11 cellular contexts compared by ENCODE assay signal in genomic region chr20:57223648-57224489, GRCh38. TPM values are rescaled to one million over a fixed set of nuclear protein-coding genes. Genes with fewer than 3 reads are reported as not detected.
DNase-seq lines count a peak whose midpoint lies in the region; ATAC-seq and TF ChIP-seq lines count a peak whose summit lies in the region.
"Had no signal": no experiment of that assay in that cellular context is flagged by ENCODE, and none has a peak within 500 bp of the region (broad histone marks: within the 10 kb centered on the region; RNA-seq: fewer than 3 reads in every experiment).

No MANE protein-coding gene starts in this region.

- no peak for TF ChIP-seq EP300 in suprapubic skin (IDR thresholded peaks at IDR 0.05)

- no peak overlapping the region for H3K23ac ChIP-seq in H9 (ENCODE audit: insufficient read length, low read depth, low read length)

- peaks cover 0 to 15% (median 12%) of the 10 kb centered on the region in 3 experiments; a peak in 5 of 7 replicates for H3K36me3 Mint-ChIP-seq in H9 (ENCODE audit: insufficient read depth in 1 of 3, low read depth in 3 of 3)
- H3K36me3 Mint-ChIP-seq in activated T-cell treated with anti-CD3 and anti-CD28 coated beads, Interleukin-2, amount 50 U/mL, for 4 hours (ENCODE audit: insufficient read depth), result no peaks in the 10 kb centered on the region

- H3K9me3 ChIP-seq in H9 (ENCODE audit: control insufficient read depth, low read depth, low read length) (no peaks in the 10 kb centered on the region), RWPE2 (ENCODE audit: severe bottlenecking) (no peaks in the 10 kb centered on the region), suprapubic skin (no peaks in the 10 kb centered on the region)
- H3K9me3 ChIP-seq: uterus had no signal

- H3K4me3 ChIP-seq in RWPE2 (ENCODE audit: severe bottlenecking) (no peak overlapping the region), suprapubic skin (no peak overlapping the region)
- H3K4me3 ChIP-seq: uterus had no signal

- no peak overlapping the region for H2BK15ac ChIP-seq in H9 (ENCODE audit: low read depth, low read length)

- H3K36me3 ChIP-seq in RWPE2 (ENCODE audit: low read depth), result no peaks in the 10 kb centered on the region
- H3K36me3 ChIP-seq in suprapubic skin, result no peaks in the 10 kb centered on the region
- H3K36me3 ChIP-seq: uterus had no signal

- no peak overlapping the region; the same call in 1 of the 2 replicates for H3K14ac ChIP-seq in H9 (ENCODE audit: insufficient read depth, low read length)

- no peak overlapping the region for H3T11ph ChIP-seq in H9 (ENCODE audit: low read length)

- DNase-seq in H9 (no peak), RWPE2 (ENCODE audit: low spot score) (no peak), left cardiac atrium (no peak), suprapubic skin (ENCODE audit: low spot score in 2 of 2) (peak in 1 of 2 donors; percentile 89), NCI-H187 (lab: John Stamatoyannopoulos, UW) (no peak)
- DNase-seq in activated T-cell treated with anti-CD3 and anti-CD28 coated beads, Interleukin-2, amount 50 U/mL, for 4 hours, result no peak
- DNase-seq: activated CD4-positive, alpha-beta T cell treated with anti-CD3 and anti-CD28 coated beads, Interleukin-2, amount 50 U/mL, for 1 hour; activated naive CD4-positive, alpha-beta T cell treated with anti-CD3 and anti-CD28 coated beads, Interleukin-2, amount 50 U/mL, for 16 hours had no signal

- H3K79me2 ChIP-seq in H9 (ENCODE audit: insufficient read depth, low read length), result no peaks in the 10 kb centered on the region

- intact Hi-C loops in left cardiac atrium (cut with DNase I), result no loop called here

- no peaks in the 10 kb centered on the region for H3K23me2 ChIP-seq in H9 (ENCODE audit: insufficient read length, low read depth, low read length, poor library complexity, severe bottlenecking)

- H4K20me1 ChIP-seq in H9 (ENCODE audit: control insufficient read depth, insufficient read depth, insufficient read length), result no peaks in the 10 kb centered on the region

- no peak overlapping the region for H3K18ac ChIP-seq in H9 (ENCODE audit: insufficient read length, low read depth, low read length)

- H3K27ac Mint-ChIP-seq in H9, result peak overlapping the region in 2 of 3 experiments; percentile 63 to 82; a peak in 1 of 7 replicates

- H3K4me2 ChIP-seq in H9 (ENCODE audit: insufficient read depth, insufficient read length, low read length), result no peak overlapping the region

- H2AFZ ChIP-seq in H9 (ENCODE audit: low read length), result no peak overlapping the region

- H3K56ac ChIP-seq in H9 (ENCODE audit: insufficient read length, low read depth, low read length), result no peak overlapping the region

- H4K8ac ChIP-seq in H9 (replicated peaks; ENCODE audit: insufficient read length, low read depth, low read length), result no peak overlapping the region

- peak; percentile 52 for ATAC-seq in RWPE2 (ENCODE audit: low read depth)
- ATAC-seq in left cardiac atrium, result peak; percentile 36 to 76
- no peak for ATAC-seq in HG03442 (IDR thresholded peaks at IDR 0.05; ENCODE audit: unreplicated experiment)
- no peak for ATAC-seq in GM21447 (IDR thresholded peaks at IDR 0.05; ENCODE audit: unreplicated experiment)
- no peak for ATAC-seq in activated T-cell treated with anti-CD3 and anti-CD28 coated beads, Interleukin-2, amount 50 U/mL, for 4 hours

- no peak overlapping the region for H2AK5ac ChIP-seq in H9 (ENCODE audit: insufficient read length, low read length)

- H4K91ac ChIP-seq in H9 (ENCODE audit: insufficient read length, low read depth, low read length), result no peak overlapping the region

- H3K9ac ChIP-seq in H9 (ENCODE audit: extremely low read depth, insufficient read length, low read length), result no peak overlapping the region

- H3K4me1 Mint-ChIP-seq in H9, result peaks cover 6 to 14% of the 10 kb centered on the region in 2 experiments
- no peaks in the 10 kb centered on the region for H3K4me1 Mint-ChIP-seq in activated T-cell treated with anti-CD3 and anti-CD28 coated beads, Interleukin-2, amount 50 U/mL, for 4 hours (ENCODE audit: low read depth)

- no peak overlapping the region for H3K4ac ChIP-seq in H9 (ENCODE audit: low read depth, low read length)

- no peak for TF ChIP-seq CTCF in H9 (conservative IDR thresholded peaks at IDR 0.05)
- TF ChIP-seq CTCF in RWPE2 (IDR thresholded peaks at IDR 0.05; ENCODE audit: poor library complexity, severe bottlenecking), result no peak
- TF ChIP-seq CTCF in suprapubic skin (IDR thresholded peaks at IDR 0.05), result no peak

- H3K4me1 ChIP-seq in H9 (ENCODE audit: insufficient read depth, low read length) (no peaks in the 10 kb centered on the region), RWPE2 (ENCODE audit: insufficient read depth, poor library complexity, severe bottlenecking) (no peaks in the 10 kb centered on the region), suprapubic skin (peaks cover 30% of the 10 kb centered on the region)
- H3K4me1 ChIP-seq: uterus had no signal

- no peaks in the 10 kb centered on the region for H3K79me1 ChIP-seq in H9 (ENCODE audit: insufficient read depth, low read depth, low read length, poor library complexity, severe bottlenecking)

- H3K27me3 ChIP-seq in H9 (ENCODE audit: insufficient read depth, low read length) (no peaks in the 10 kb centered on the region), RWPE2 (ENCODE audit: insufficient read depth, poor library complexity, severe bottlenecking) (peaks cover 7% of the 10 kb centered on the region), suprapubic skin (no peaks in the 10 kb centered on the region)
- H3K27me3 ChIP-seq: uterus had no signal

- H2BK120ac ChIP-seq in H9 (ENCODE audit: low read depth, low read length, poor library complexity, severe bottlenecking), result no peak overlapping the region

- WGBS in H9 (ENCODE audit: extremely low coverage, insufficient read length, low lambda C conversion rate), result no CpG with 5 or more reads among the region's 20 CpGs
- 59% methylated on average over 7 of the region's 20 CpGs for WGBS in suprapubic skin

- no peak for TF ChIP-seq POLR2A in suprapubic skin (IDR thresholded peaks at IDR 0.05)

- H3K9me3 Mint-ChIP-seq in H9, result no peaks in the 10 kb centered on the region
- H3K9me3 Mint-ChIP-seq in activated T-cell treated with anti-CD3 and anti-CD28 coated beads, Interleukin-2, amount 50 U/mL, for 4 hours, result no peaks in the 10 kb centered on the region

- no peak overlapping the region for H4K5ac ChIP-seq in H9 (ENCODE audit: insufficient read length, low read depth, low read length)

- peaks cover 16% of the 10 kb centered on the region for H3K27me3 Mint-ChIP-seq in H9 (ENCODE audit: low read depth)
- peaks cover 10% of the 10 kb centered on the region for H3K27me3 Mint-ChIP-seq in activated T-cell treated with anti-CD3 and anti-CD28 coated beads, Interleukin-2, amount 50 U/mL, for 4 hours (ENCODE audit: low read depth)

- H3K4me3 Mint-ChIP-seq in H9, result no peak overlapping the region
- no peak overlapping the region for H3K4me3 Mint-ChIP-seq in activated T-cell treated with anti-CD3 and anti-CD28 coated beads, Interleukin-2, amount 50 U/mL, for 4 hours

- H2BK20ac ChIP-seq in H9 (ENCODE audit: low read depth, low read length, poor library complexity, severe bottlenecking), result no peak overlapping the region

- no peak overlapping the region for H2BK12ac ChIP-seq in H9 (ENCODE audit: insufficient read length, low read depth, low read length)

- H3K27ac ChIP-seq in H9 (ENCODE audit: insufficient read length, low read depth, low read length) (no peak overlapping the region), RWPE2 (ENCODE audit: poor library complexity, severe bottlenecking) (no peak overlapping the region), suprapubic skin (peak overlapping the region; percentile 71)
- H3K27ac ChIP-seq: uterus had no signal

- no peak overlapping the region for H2BK5ac ChIP-seq in H9 (ENCODE audit: insufficient read length, low read length)

RNA-seq across cellular contexts. Expression of gene BMP7, which starts 42.6 kb away (rescaled TPM):
- total RNA-seq in H9 (2021) (17.7 and 19.6 TPM in 2 replicates), left cardiac atrium (10 to 100 TPM; 23.9 to 29.3 TPM), suprapubic skin (10 to 100 TPM; 19.2 to 39.2 (median 28.2) TPM)
- total RNA-seq in activated T-cell treated with anti-CD3 and anti-CD28 coated beads, Interleukin-2, amount 50 U/mL, for 4 hours, result under 1 TPM in 1 of 3 donors, not detected in 2; 0.08 TPM

Comparison
In these comparisons a context has a peak if more than half of its experiments do, and no peak if none do; other contexts are left out.
1. ATAC-seq: peak in RWPE2 (single experiment) and left cardiac atrium (2 of 2); none in HG03442 (single experiment), GM21447 (single experiment) and activated T-cell treated with anti-CD3 and anti-CD28 coated beads, Interleukin-2, amount 50 U/mL, for 4 hours (0 of 2).
2. RNA of gene BMP7, which starts 42.6 kb away (total RNA-seq): 19.2 to 39.2 TPM in suprapubic skin, 23.9 to 29.3 TPM in left cardiac atrium and 17.7 to 19.6 TPM in H9; 0.08 TPM in activated T-cell treated with anti-CD3 and anti-CD28 coated beads, Interleukin-2, amount 50 U/mL, for 4 hours; every median in the first group is over 10 times any median in the second.